ENCODE assay signal across 2 cellular contexts in genomic region chr17:19996502-19996901, GRCh38.
TF ChIP-seq lines count a peak whose summit lies in the region.

No MANE protein-coding gene starts in this region.

TF ChIP-seq in GM23338, 12 proteins besides CTCF, POLR2A, EP300 and RAD21:
- TF ChIP-seq CREB1 (CRISPR knock-in tag; IDR thresholded peaks at IDR 0.05; ENCODE audit: low read depth) = no peak
- no peak for TF ChIP-seq ZNF331 (CRISPR knock-in tag; IDR thresholded peaks at IDR 0.05; ENCODE audit: low read depth)
- TF ChIP-seq STAT1 (IDR thresholded peaks at IDR 0.05; ENCODE audit: unreplicated experiment) = no peak
- no peak for TF ChIP-seq NANOG (IDR thresholded peaks at IDR 0.05; ENCODE audit: borderline replicate concordance)

TF ChIP-seq in IMR-90, 13 proteins besides CTCF, POLR2A, EP300 and RAD21:
- TF ChIP-seq MXI1 (IDR thresholded peaks at IDR 0.05; ENCODE audit: borderline replicate concordance, low read depth, low read length) (no peak), BHLHE40 (IDR thresholded peaks at IDR 0.05; ENCODE audit: low read depth, low read length) (no peak), SMC3 (IDR thresholded peaks at IDR 0.05; ENCODE audit: low read depth, low read length) (no peak)
